ENCODE assay signal across 31 cellular contexts in the genomic region with DNA sequence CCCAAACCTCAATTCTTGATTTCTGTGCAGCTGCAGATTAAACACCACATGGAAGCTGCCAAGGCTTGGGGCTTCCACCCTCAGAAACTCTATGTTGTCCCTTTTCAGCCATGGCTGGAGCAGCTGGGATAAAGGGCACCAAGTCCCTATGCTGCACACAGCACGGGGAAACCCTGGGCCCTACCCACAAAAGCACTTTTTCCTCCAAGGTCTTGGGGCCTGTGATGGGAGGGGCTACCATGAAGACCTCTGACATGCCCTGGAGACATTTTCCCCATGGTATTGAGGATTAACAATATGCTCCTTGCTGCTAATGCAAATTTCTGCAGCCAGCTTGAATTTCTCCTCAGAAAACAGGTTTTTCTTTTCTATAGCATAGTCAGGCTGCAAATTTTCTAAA. TPM values are rescaled to one million over a fixed set of nuclear protein-coding genes. Genes with fewer than 3 reads are reported as not detected.
"Had no signal": no experiment of that assay in that cellular context is flagged by ENCODE, and none has a peak within 500 bp of the region (broad histone marks: within the 10 kb centered on the region; RNA-seq: fewer than 3 reads in every experiment).

No MANE protein-coding gene starts in this region.

- H3K27ac ChIP-seq: ascending aorta, breast epithelium, WERI-Rb-1 had no signal

- H3K4me3 ChIP-seq: ascending aorta, breast epithelium had no signal

- ATAC-seq: activated CD8-positive, alpha-beta T cell treated with anti-CD3 and anti-CD28 coated beads for 36 hours; activated naive CD4-positive, alpha-beta T cell treated with anti-CD3 and anti-CD28 coated beads, Interleukin-2, amount 50 U/mL, for 72 hours had no signal

- H3K4me1 ChIP-seq: ascending aorta, breast epithelium had no signal

- DNase-seq: activated B cell treated with CpG ODN at 0.5 μM for 24 hours; activated CD4-positive, alpha-beta memory T cell treated with anti-CD3 and anti-CD28 coated beads for 36 hours; activated CD4-positive, alpha-beta T cell treated with anti-CD3 and anti-CD28 coated beads for 4 hours; activated CD4-positive, alpha-beta T cell treated with anti-CD3 and anti-CD28 coated beads, Interleukin-2, amount 10 ng/mL, durations not matched to agents 24 days and 14 days; activated CD4-positive, alpha-beta T cell treated with anti-CD3 and anti-CD28 coated beads, Interleukin-2, amount 50 U/mL, for 1 hour; activated CD4-positive, alpha-beta T cell treated with anti-CD3 and anti-CD28 coated beads, Interleukin-2, amount 50 U/mL, for 4 hours; activated CD4-positive, CD25-positive, alpha-beta regulatory T cell treated with anti-CD3 and anti-CD28 coated beads, Interleukin-2, amount 50 U/mL, for 72 hours; activated CD8-positive, alpha-beta memory T cell treated with anti-CD3 and anti-CD28 coated beads, Interleukin-2, amount 50 U/mL, for 48 hours; activated CD8-positive, alpha-beta T cell treated with anti-CD3 and anti-CD28 coated beads for 36 hours; activated effector memory CD4-positive, alpha-beta T cell treated with anti-CD3 and anti-CD28 coated beads, Interleukin-2, amount 50 U/mL, for 16 hours; activated gamma-delta T cell treated with Interleukin-2 at 50 U/mL for 16 hours; activated naive CD4-positive, alpha-beta T cell; activated naive CD4-positive, alpha-beta T cell treated with anti-CD3 and anti-CD28 coated beads for 36 hours; activated naive CD4-positive, alpha-beta T cell treated with anti-CD3 and anti-CD28 coated beads, Interleukin-2, amount 50 U/mL, for 16 hours; activated naive CD8-positive, alpha-beta T cell treated with anti-CD3 and anti-CD28 coated beads for 36 hours; activated T-cell treated with anti-CD3 and anti-CD28 coated beads, Interleukin-2, amount 50 U/mL, for 24 hours; activated T-cell treated with anti-CD3 and anti-CD28 coated beads, Interleukin-2, amount 50 U/mL, for 48 hours; amygdala; anterior cingulate cortex; central memory CD4-positive, alpha-beta T cell; SW 1271; T-helper 1 cell; T-helper 2 cell; T-helper 9 cell; WERI-Rb-1 had no signal

- H3K9me3 ChIP-seq: ascending aorta, breast epithelium had no signal

- H3K36me3 ChIP-seq: ascending aorta, breast epithelium, WERI-Rb-1 had no signal

- H3K27me3 ChIP-seq: ascending aorta, breast epithelium had no signal

RNA-seq across cellular contexts. Expression of gene CDH9, which starts 41.8 kb away (rescaled TPM):
- total RNA-seq: activated B cell treated with CpG ODN at 0.5 μM for 24 hours; activated CD4-positive, alpha-beta memory T cell treated with anti-CD3 and anti-CD28 coated beads for 36 hours; activated CD4-positive, alpha-beta T cell treated with anti-CD3 and anti-CD28 coated beads, Interleukin-2, amount 10 ng/mL, durations not matched to agents 24 days and 14 days; activated CD8-positive, alpha-beta memory T cell treated with anti-CD3 and anti-CD28 coated beads for 36 hours; activated CD8-positive, alpha-beta T cell treated with anti-CD3 and anti-CD28 coated beads for 36 hours; activated naive CD4-positive, alpha-beta T cell treated with anti-CD3 and anti-CD28 coated beads for 36 hours; activated naive CD4-positive, alpha-beta T cell treated with anti-CD3 and anti-CD28 coated beads, Interleukin-2, amount 50 U/mL, for 72 hours; activated naive CD8-positive, alpha-beta T cell treated with anti-CD3 and anti-CD28 coated beads for 36 hours; ascending aorta; breast epithelium; cardiac septum had no signal
- polyA plus RNA-seq: adipose tissue had no signal
